In the genomic region with DNA sequence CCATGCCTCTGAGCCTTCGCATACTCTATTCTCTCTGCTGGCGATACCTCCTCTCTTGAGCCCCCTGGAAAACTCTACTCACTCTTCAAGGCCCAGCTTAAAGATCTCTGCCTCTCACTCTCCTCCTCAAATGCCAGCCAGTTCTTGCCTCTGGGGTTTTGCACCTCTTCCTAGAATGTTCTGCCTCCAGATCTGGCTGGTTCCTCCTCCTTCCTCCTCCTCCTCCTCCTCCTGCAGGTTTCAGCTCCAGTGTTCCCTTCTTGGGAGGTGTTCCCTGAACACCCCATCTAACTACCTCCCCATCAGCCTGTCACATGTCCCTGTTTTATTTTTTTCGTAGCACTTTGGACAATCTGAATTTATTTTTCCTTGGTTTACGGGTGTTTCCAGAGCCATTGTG, we compare ENCODE assay signal across 6 cellular contexts.
"Had no signal": no experiment of that assay in that cellular context is flagged by ENCODE, and none has a peak within 500 bp of the region (broad histone marks: within the 10 kb centered on the region; RNA-seq: fewer than 3 reads in every experiment).

No MANE protein-coding gene starts in this region.

- FAIRE-seq: HTR-8/SVneo, K562 had no signal

- H3K27ac Mint-ChIP-seq: GM23338 had no signal

- H3K4me3 ChIP-seq: GM23338, HAP-1, K562 had no signal

- H3K4me2 ChIP-seq: GM23338 had no signal

- H3K36me3 ChIP-seq: HAP-1 had no signal

- H3K4me3 Mint-ChIP-seq: GM23338 had no signal

- H3K9me3 ChIP-seq: HAP-1 had no signal

- H3K4me1 ChIP-seq: HAP-1 had no signal

- H2AFZ ChIP-seq: GM23338 had no signal

- H3K9me3 Mint-ChIP-seq: GM23338 had no signal

- DNase-seq: H7, IMR-90 had no signal
